25 cellular contexts compared by ENCODE assay signal in genomic region chr5:171533153-171533552, GRCh38.
"Had no signal": no experiment of that assay in that cellular context is flagged by ENCODE, and none has a peak within 500 bp of the region (broad histone marks: within the 10 kb centered on the region; RNA-seq: fewer than 3 reads in every experiment).

No MANE protein-coding gene starts in this region.

- H3K79me2 ChIP-seq: parathyroid adenoma had no signal

- H3K27me3 ChIP-seq: neural progenitor cell, ovary, right lobe of liver, sigmoid colon, thyroid gland, tibial nerve, upper lobe of left lung, vagina had no signal

- H3K4me1 ChIP-seq: parathyroid adenoma, right lobe of liver, sigmoid colon, stomach, thyroid gland, upper lobe of left lung, vagina had no signal

- H3K4me2 ChIP-seq: neural progenitor cell had no signal

- H3K27ac ChIP-seq: neural progenitor cell, ovary, parathyroid adenoma, psoas muscle, right lobe of liver, sigmoid colon, stomach, thoracic aorta, thyroid gland, tibial nerve, upper lobe of left lung, vagina had no signal

- H3K9me3 ChIP-seq: ovary, psoas muscle, right lobe of liver, sigmoid colon, stomach, thoracic aorta, thyroid gland, tibial nerve, upper lobe of left lung, vagina had no signal

- FAIRE-seq: small intestine, urothelium cell line had no signal

- ATAC-seq: natural killer cell; psoas muscle; right lobe of liver; stimulated activated naive B cell treated with anti-CD40 and anti-IgM and Interleukin-4, amounts not matched to agents 10 μg/mL and 1 μg/mL and 100 μg/mL, for 72 hours had no signal

- DNase-seq: natural killer cell; occipital lobe; ovary; posterior cingulate gyrus; psoas muscle; right cardiac atrium; sigmoid colon; small intestine; stimulated activated CD4-positive, alpha-beta T cell treated with anti-CD3 and anti-CD28 coated beads, Interleukin-15, amount 100 ng/mL, for 24 hours; stimulated activated CD4-positive, alpha-beta T cell treated with anti-CD3 and anti-CD28 coated beads, Interleukin-2, amount 100 ng/mL, for 24 hours; stimulated activated CD4-positive, alpha-beta T cell treated with anti-CD3 and anti-CD28 coated beads, Interleukin-2, amount 100 ng/mL, for 48 hours; stimulated activated CD4-positive, alpha-beta T cell treated with anti-CD3 and anti-CD28 coated beads, Interleukin-4, amount 100 ng/mL, for 24 hours; stimulated activated naive B cell treated with anti-CD40 and anti-IgM and Interleukin-4, amounts not matched to agents 10 μg/mL and 1 μg/mL and 100 μg/mL, for 72 hours; stimulated activated naive CD4-positive, alpha-beta T cell treated with Interleukin-2 at 50 U/mL for 16 hours; stomach; thyroid gland; trophoblast cell; upper lobe of left lung had no signal

- H3K36me3 ChIP-seq: neural progenitor cell, ovary, right lobe of liver, sigmoid colon, stomach, thoracic aorta, thyroid gland, tibial nerve, upper lobe of left lung, vagina had no signal

- H3K4me3 ChIP-seq: neural progenitor cell, ovary, psoas muscle, right lobe of liver, sigmoid colon, stomach, thoracic aorta, thyroid gland, tibial nerve, upper lobe of left lung, vagina had no signal

- H3K9ac ChIP-seq: neural progenitor cell, parathyroid adenoma had no signal

- H2AFZ ChIP-seq: neural progenitor cell, parathyroid adenoma had no signal
